Comparison of ENCODE assay signal across 22 cellular contexts in the genomic region with DNA sequence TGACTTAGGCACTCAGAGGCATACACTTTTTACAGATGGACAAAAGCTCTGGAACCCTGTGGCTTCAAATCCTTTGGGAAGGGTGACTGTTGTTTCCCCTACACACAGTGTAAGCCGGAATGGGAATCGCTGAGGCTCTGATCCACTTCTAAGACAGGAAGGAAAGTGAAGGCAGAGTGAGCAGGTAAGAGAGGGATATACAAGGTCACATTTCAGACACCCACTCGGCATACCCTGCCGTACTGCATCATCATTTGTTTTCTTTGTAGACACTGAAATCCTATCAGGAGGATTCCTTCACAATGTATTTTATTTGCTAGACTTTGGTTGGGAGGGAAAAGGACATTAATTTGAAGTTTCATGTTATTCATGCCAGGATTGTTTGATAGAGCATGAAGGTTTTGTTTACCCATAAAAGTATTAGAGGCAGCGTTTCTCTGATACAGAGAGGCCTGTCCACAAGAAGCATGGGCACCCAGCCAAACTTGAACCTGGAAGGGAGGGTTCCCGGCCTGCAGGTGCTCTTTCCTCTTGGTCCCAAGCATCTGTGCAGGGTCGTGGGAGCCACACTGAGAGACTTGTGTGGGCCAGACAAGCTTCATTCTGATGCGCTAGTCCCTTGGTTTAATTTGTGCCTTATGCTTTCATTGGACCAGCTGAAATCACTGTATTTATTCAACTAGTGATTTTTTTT. TPM values are rescaled to one million over a fixed set of nuclear protein-coding genes. Genes with fewer than 3 reads are reported as not detected.
A peak's percentile ranks its signal among the peaks of the same experiment; 100 is the strongest.
DNase-seq lines count a peak whose midpoint lies in the region; ATAC-seq and TF ChIP-seq lines count a peak whose summit lies in the region.
"Had no signal": no experiment of that assay in that cellular context is flagged by ENCODE, and none has a peak within 500 bp of the region (broad histone marks: within the 10 kb centered on the region; RNA-seq: fewer than 3 reads in every experiment).

No MANE protein-coding gene starts in this region.

- H3K4me1 ChIP-seq in heart left ventricle (peaks cover 4 to 72% (median 36%) of the 10 kb centered on the region in 12 donors), tibial artery (peaks cover 0 to 39% (median 6%) of the 10 kb centered on the region in 4 donors)
- H3K4me1 ChIP-seq: breast epithelium, HAP-1 had no signal

- no peaks in the 10 kb centered on the region for H3K9me3 ChIP-seq in heart left ventricle
- H3K9me3 ChIP-seq in tibial artery, result no peaks in the 10 kb centered on the region
- H3K9me3 ChIP-seq: adrenal gland, breast epithelium, HAP-1 had no signal

- peak overlapping the region in 9 of 12 donors; percentile 37 to 80 (median 67) for H3K27ac ChIP-seq in heart left ventricle
- H3K27ac ChIP-seq in tibial artery, result peak overlapping the region; percentile 5 to 28
- H3K27ac ChIP-seq: breast epithelium, KMS-11 had no signal

- TF ChIP-seq POLR2A in heart left ventricle (IDR thresholded peaks at IDR 0.05), result no peak

- DNase-seq in heart left ventricle (peak in 1 of 5 donors; percentile 46), left ventricle myocardium superior (no peak), NCI-H2196 (lab: John Stamatoyannopoulos, UW; ENCODE audit: unreplicated experiment) (peak; percentile 14), left kidney (ENCODE audit: low read depth, low spot score) (peak; percentile 56), tibial artery (no peak), GM20000 (ENCODE audit: low spot score) (no peak)
- DNase-seq: activated CD4-positive, CD25-positive, alpha-beta regulatory T cell treated with anti-CD3 and anti-CD28 coated beads, Interleukin-2, amount 50 U/mL, for 72 hours; activated naive CD4-positive, alpha-beta T cell; activated T-cell treated with anti-CD3 and anti-CD28 coated beads, Interleukin-2, amount 50 U/mL, for 4 hours; endodermal cell; kidney; mesenchymal stem cell; MV-4-11; NCI-H526 treated with DMSO at 0.1 percent for 48 hours; occipital lobe; stimulated activated CD4-positive, alpha-beta T cell treated with anti-CD3 and anti-CD28 coated beads, Interleukin-15, amount 100 ng/mL, for 24 hours had no signal

- 53 to 70% (median 58%) methylated on average over 8 of the region's 8 CpGs for WGBS in heart left ventricle, 4 donors

- TF ChIP-seq CTCF in heart left ventricle (IDR thresholded peaks at IDR 0.05) (no peak), tibial artery (IDR thresholded peaks at IDR 0.05) (no peak), GM20000 (IDR thresholded peaks at IDR 0.05; ENCODE audit: extremely low read depth, missing control alignments) (no peak)

- no peak overlapping the region for H3K4me3 ChIP-seq in heart left ventricle
- H3K4me3 ChIP-seq in tibial artery, result no peak overlapping the region
- H3K4me3 ChIP-seq: adrenal gland, breast epithelium, coronary artery, HAP-1 had no signal

- intact Hi-C loops in heart left ventricle (cut with DNase I) (no loop called here), left ventricle myocardium superior (cut with micrococcal nuclease) (no loop called here), tibial artery (cut with DNase I; ENCODE audit: low total_unique reads) (no loop called here)

- no peaks in the 10 kb centered on the region for H3K27me3 ChIP-seq in heart left ventricle
- no peaks in the 10 kb centered on the region for H3K27me3 ChIP-seq in tibial artery
- H3K27me3 ChIP-seq: adrenal gland, breast epithelium had no signal

- ATAC-seq in heart left ventricle (no peak), left ventricle myocardium superior (no peak), GM18861 (IDR thresholded peaks at IDR 0.05; ENCODE audit: unreplicated experiment) (no peak)
- ATAC-seq: activated T-cell treated with anti-CD3 and anti-CD28 coated beads, Interleukin-2, amount 50 U/mL, for 4 hours had no signal

- H3K36me3 ChIP-seq in heart left ventricle (peaks cover 0 to 19% (median 4%) of the 10 kb centered on the region in 9 donors), tibial artery (no peaks in the 10 kb centered on the region)
- H3K36me3 ChIP-seq: adrenal gland, breast epithelium, HAP-1 had no signal

RNA-seq across cellular contexts. Expression of a gene that starts 21.9 kb away (rescaled TPM):
- 100 to 1,000 TPM in 1 of 9 donors, 10 to 100 TPM in 8; 23.6 to 243 (median 52.8) TPM for total RNA-seq in heart left ventricle
- 100 to 1,000 TPM in 1 of 2 donors, 10 to 100 TPM in 1; 17.4 to 210 TPM for polyA plus RNA-seq in heart left ventricle
- 42.2 TPM for total RNA-seq in left ventricle myocardium superior

Comparison
In these comparisons a context has a peak if more than half of its experiments do, and no peak if none do; other contexts are left out.
1. DNase-seq: peak in NCI-H2196 (single experiment) and left kidney (single experiment); none in left ventricle myocardium superior (single experiment), tibial artery (0 of 2) and GM20000 (single experiment).